ENCODE assay signal across 1 cellular context in the genomic region with DNA sequence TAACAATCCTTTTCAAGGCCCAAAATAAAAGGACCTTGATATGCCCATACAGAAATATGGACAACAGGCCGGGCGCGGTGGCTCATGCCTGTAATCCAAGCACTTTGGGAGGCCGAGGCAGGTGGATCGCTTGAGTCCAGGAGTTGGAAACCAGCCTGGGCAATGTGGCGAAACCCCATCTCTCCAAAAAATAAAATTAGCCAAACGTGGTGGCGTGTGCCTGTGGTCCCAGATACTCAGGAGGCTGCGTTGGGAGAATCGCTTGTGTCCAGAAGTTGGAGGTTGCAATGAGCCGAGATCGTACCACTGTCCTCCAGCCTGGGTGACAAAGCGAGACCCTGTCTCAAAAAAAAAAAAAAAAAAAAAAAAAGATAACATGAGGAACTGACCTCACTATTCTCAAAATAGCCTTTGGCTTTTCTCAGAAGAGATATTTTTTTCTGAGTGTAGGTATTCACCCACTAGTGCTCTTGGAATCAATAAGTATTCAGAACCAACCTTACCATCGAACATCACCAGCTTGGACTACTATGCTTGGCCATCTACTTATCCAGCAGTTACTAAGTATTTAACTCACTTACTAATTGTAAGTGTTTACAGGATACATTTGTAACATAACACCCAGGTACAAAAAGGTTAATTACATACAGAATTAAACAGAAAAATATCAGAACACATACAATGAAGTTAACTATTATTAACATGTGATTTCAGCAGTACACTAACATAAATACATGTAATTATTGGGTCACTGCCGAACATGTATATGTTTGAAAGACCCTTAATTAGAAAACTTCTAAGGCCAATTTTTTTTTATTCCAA.
A peak's percentile ranks its signal among the peaks of the same experiment; 100 is the strongest.
TF ChIP-seq lines count a peak whose summit lies in the region.

No MANE protein-coding gene starts in this region.

TF ChIP-seq in K562, 482 proteins besides CTCF, POLR2A, EP300 and RAD21 (continued from another document and continues in another):
- TF ChIP-seq ZNF263 (CRISPR knock-in tag; IDR thresholded peaks at IDR 0.05; ENCODE audit: borderline replicate concordance) (0 out of 2 replicates have a peak, but pooled peaks have one; percentile 33), BRD4 (IDR thresholded peaks at IDR 0.05) (0 out of 2 replicates have a peak, but pooled peaks have one; percentile 57), SIX5 (IDR thresholded peaks at IDR 0.05; ENCODE audit: borderline replicate concordance in 1 of 2, insufficient read depth in 1 of 2, low read depth in 1 of 2, low read length in 2 of 2) (no peak), ARID1B (IDR thresholded peaks at IDR 0.05) (peak; percentile 43; the same call in 1 of the 2 replicates), MTA1 (IDR thresholded peaks at IDR 0.05; ENCODE audit: borderline replicate concordance) (no peak), HDAC1 (IDR thresholded peaks at IDR 0.05) (no peak), SREBF2 (CRISPR knock-in tag; IDR thresholded peaks at IDR 0.05) (no peak), TARDBP (IDR thresholded peaks at IDR 0.05) (no peak), PML (IDR thresholded peaks at IDR 0.05; ENCODE audit: low read length) (peak; percentile 24; the same call in 1 of the 2 replicates), NFIC (IDR thresholded peaks at IDR 0.05) (no peak), ZNF23 (CRISPR knock-in tag; IDR thresholded peaks at IDR 0.05) (no peak), FOXA3 (CRISPR knock-in tag; conservative IDR thresholded peaks at IDR 0.05 in 1 of 2, IDR thresholded peaks at IDR 0.05 in 1 of 2) (no peak), TCF7L2 (IDR thresholded peaks at IDR 0.05; ENCODE audit: low read depth, low read length) (no peak), DPF2 (IDR thresholded peaks at IDR 0.05) (peak; percentile 43; the same call in 1 of the 2 replicates), ZNF507 (tag; conservative IDR thresholded peaks at IDR 0.05) (no peak), POLR2H (tag; IDR thresholded peaks at IDR 0.05; ENCODE audit: low read depth) (peak; percentile 44; the same call in 1 of the 2 replicates), ESRRA (IDR thresholded peaks at IDR 0.05; ENCODE audit: borderline replicate concordance, low read depth) (no peak), NCOR1 (IDR thresholded peaks at IDR 0.05) (no peak; the same call in 1 of the 2 replicates), ZNF668 (CRISPR knock-in tag; IDR thresholded peaks at IDR 0.05) (0 out of 2 replicates have a peak, but pooled peaks have one; percentile 30), RCOR1 (IDR thresholded peaks at IDR 0.05; ENCODE audit: borderline replicate concordance in 1 of 2, low read depth in 2 of 2, low read length in 2 of 2) (no peak), FOXJ3 (CRISPR knock-in tag; IDR thresholded peaks at IDR 0.05) (no peak), PTRF (tag; IDR thresholded peaks at IDR 0.05) (no peak), TOE1 (IDR thresholded peaks at IDR 0.05; ENCODE audit: borderline replicate concordance) (0 out of 2 replicates have a peak, but pooled peaks have one; percentile 45), TOE1 (CRISPR knock-in tag; IDR thresholded peaks at IDR 0.05; ENCODE audit: borderline replicate concordance, low read depth) (no peak), ZNF707 (CRISPR knock-in tag; conservative IDR thresholded peaks at IDR 0.05) (no peak), ZNF212 (CRISPR knock-in tag; IDR thresholded peaks at IDR 0.05) (no peak), CHD1 (IDR thresholded peaks at IDR 0.05; ENCODE audit: low read length) (no peak), ZZZ3 (IDR thresholded peaks at IDR 0.05) (no peak)
- TF ChIP-seq, protein P1, sequence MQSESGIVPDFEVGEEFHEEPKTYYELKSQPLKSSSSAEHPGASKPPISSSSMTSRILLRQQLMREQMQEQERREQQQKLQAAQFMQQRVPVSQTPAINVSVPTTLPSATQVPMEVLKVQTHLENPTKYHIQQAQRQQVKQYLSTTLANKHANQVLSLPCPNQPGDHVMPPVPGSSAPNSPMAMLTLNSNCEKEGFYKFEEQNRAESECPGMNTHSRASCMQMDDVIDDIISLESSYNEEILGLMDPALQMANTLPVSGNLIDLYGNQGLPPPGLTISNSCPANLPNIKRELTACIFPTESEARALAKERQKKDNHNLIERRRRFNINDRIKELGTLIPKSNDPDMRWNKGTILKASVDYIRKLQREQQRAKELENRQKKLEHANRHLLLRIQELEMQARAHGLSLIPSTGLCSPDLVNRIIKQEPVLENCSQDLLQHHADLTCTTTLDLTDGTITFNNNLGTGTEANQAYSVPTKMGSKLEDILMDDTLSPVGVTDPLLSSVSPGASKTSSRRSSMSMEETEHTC (IDR thresholded peaks at IDR 0.05), result no peak
- TF ChIP-seq, protein P2, sequence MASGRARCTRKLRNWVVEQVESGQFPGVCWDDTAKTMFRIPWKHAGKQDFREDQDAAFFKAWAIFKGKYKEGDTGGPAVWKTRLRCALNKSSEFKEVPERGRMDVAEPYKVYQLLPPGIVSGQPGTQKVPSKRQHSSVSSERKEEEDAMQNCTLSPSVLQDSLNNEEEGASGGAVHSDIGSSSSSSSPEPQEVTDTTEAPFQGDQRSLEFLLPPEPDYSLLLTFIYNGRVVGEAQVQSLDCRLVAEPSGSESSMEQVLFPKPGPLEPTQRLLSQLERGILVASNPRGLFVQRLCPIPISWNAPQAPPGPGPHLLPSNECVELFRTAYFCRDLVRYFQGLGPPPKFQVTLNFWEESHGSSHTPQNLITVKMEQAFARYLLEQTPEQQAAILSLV (tag; IDR thresholded peaks at IDR 0.05), result no peak
- TF ChIP-seq, protein P3, sequence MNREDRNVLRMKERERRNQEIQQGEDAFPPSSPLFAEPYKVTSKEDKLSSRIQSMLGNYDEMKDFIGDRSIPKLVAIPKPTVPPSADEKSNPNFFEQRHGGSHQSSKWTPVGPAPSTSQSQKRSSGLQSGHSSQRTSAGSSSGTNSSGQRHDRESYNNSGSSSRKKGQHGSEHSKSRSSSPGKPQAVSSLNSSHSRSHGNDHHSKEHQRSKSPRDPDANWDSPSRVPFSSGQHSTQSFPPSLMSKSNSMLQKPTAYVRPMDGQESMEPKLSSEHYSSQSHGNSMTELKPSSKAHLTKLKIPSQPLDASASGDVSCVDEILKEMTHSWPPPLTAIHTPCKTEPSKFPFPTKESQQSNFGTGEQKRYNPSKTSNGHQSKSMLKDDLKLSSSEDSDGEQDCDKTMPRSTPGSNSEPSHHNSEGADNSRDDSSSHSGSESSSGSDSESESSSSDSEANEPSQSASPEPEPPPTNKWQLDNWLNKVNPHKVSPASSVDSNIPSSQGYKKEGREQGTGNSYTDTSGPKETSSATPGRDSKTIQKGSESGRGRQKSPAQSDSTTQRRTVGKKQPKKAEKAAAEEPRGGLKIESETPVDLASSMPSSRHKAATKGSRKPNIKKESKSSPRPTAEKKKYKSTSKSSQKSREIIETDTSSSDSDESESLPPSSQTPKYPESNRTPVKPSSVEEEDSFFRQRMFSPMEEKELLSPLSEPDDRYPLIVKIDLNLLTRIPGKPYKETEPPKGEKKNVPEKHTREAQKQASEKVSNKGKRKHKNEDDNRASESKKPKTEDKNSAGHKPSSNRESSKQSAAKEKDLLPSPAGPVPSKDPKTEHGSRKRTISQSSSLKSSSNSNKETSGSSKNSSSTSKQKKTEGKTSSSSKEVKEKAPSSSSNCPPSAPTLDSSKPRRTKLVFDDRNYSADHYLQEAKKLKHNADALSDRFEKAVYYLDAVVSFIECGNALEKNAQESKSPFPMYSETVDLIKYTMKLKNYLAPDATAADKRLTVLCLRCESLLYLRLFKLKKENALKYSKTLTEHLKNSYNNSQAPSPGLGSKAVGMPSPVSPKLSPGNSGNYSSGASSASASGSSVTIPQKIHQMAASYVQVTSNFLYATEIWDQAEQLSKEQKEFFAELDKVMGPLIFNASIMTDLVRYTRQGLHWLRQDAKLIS (CRISPR knock-in tag; IDR thresholded peaks at IDR 0.05), result peak; percentile 79
- TF ChIP-seq, protein P4, sequence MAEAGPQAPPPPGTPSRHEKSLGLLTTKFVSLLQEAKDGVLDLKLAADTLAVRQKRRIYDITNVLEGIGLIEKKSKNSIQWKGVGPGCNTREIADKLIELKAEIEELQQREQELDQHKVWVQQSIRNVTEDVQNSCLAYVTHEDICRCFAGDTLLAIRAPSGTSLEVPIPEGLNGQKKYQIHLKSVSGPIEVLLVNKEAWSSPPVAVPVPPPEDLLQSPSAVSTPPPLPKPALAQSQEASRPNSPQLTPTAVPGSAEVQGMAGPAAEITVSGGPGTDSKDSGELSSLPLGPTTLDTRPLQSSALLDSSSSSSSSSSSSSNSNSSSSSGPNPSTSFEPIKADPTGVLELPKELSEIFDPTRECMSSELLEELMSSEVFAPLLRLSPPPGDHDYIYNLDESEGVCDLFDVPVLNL (CRISPR knock-in tag; IDR thresholded peaks at IDR 0.05; ENCODE audit: low read depth), result no peak
- TF ChIP-seq, protein P5, sequence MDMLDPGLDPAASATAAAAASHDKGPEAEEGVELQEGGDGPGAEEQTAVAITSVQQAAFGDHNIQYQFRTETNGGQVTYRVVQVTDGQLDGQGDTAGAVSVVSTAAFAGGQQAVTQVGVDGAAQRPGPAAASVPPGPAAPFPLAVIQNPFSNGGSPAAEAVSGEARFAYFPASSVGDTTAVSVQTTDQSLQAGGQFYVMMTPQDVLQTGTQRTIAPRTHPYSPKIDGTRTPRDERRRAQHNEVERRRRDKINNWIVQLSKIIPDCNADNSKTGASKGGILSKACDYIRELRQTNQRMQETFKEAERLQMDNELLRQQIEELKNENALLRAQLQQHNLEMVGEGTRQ (CRISPR knock-in tag; IDR thresholded peaks at IDR 0.05), result no peak
- TF ChIP-seq, protein P6, sequence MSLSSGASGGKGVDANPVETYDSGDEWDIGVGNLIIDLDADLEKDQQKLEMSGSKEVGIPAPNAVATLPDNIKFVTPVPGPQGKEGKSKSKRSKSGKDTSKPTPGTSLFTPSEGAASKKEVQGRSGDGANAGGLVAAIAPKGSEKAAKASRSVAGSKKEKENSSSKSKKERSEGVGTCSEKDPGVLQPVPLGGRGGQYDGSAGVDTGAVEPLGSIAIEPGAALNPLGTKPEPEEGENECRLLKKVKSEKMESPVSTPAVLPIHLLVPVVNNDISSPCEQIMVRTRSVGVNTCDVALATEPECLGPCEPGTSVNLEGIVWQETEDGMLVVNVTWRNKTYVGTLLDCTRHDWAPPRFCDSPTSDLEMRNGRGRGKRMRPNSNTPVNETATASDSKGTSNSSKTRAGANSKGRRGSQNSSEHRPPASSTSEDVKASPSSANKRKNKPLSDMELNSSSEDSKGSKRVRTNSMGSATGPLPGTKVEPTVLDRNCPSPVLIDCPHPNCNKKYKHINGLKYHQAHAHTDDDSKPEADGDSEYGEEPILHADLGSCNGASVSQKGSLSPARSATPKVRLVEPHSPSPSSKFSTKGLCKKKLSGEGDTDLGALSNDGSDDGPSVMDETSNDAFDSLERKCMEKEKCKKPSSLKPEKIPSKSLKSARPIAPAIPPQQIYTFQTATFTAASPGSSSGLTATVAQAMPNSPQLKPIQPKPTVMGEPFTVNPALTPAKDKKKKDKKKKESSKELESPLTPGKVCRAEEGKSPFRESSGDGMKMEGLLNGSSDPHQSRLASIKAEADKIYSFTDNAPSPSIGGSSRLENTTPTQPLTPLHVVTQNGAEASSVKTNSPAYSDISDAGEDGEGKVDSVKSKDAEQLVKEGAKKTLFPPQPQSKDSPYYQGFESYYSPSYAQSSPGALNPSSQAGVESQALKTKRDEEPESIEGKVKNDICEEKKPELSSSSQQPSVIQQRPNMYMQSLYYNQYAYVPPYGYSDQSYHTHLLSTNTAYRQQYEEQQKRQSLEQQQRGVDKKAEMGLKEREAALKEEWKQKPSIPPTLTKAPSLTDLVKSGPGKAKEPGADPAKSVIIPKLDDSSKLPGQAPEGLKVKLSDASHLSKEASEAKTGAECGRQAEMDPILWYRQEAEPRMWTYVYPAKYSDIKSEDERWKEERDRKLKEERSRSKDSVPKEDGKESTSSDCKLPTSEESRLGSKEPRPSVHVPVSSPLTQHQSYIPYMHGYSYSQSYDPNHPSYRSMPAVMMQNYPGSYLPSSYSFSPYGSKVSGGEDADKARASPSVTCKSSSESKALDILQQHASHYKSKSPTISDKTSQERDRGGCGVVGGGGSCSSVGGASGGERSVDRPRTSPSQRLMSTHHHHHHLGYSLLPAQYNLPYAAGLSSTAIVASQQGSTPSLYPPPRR (CRISPR knock-in tag; IDR thresholded peaks at IDR 0.05; ENCODE audit: borderline replicate concordance), result no peak
- TF ChIP-seq, protein P7, sequence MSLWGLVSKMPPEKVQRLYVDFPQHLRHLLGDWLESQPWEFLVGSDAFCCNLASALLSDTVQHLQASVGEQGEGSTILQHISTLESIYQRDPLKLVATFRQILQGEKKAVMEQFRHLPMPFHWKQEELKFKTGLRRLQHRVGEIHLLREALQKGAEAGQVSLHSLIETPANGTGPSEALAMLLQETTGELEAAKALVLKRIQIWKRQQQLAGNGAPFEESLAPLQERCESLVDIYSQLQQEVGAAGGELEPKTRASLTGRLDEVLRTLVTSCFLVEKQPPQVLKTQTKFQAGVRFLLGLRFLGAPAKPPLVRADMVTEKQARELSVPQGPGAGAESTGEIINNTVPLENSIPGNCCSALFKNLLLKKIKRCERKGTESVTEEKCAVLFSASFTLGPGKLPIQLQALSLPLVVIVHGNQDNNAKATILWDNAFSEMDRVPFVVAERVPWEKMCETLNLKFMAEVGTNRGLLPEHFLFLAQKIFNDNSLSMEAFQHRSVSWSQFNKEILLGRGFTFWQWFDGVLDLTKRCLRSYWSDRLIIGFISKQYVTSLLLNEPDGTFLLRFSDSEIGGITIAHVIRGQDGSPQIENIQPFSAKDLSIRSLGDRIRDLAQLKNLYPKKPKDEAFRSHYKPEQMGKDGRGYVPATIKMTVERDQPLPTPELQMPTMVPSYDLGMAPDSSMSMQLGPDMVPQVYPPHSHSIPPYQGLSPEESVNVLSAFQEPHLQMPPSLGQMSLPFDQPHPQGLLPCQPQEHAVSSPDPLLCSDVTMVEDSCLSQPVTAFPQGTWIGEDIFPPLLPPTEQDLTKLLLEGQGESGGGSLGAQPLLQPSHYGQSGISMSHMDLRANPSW (CRISPR knock-in tag; IDR thresholded peaks at IDR 0.05), result no peak
